8 cellular contexts compared by ENCODE assay signal in genomic region chr2:161077367-161078210, GRCh38.
A peak's percentile ranks its signal among the peaks of the same experiment; 100 is the strongest.
DNase-seq lines count a peak whose midpoint lies in the region; ATAC-seq lines count a peak whose summit lies in the region.

No MANE protein-coding gene starts in this region.

- H3K4me1 ChIP-seq in esophagus (ENCODE audit: control insufficient read depth in 2 of 2, insufficient read depth in 2 of 2, low read length in 1 of 2), result peaks cover 0 to 3% of the 10 kb centered on the region in 2 donors

- peak; percentile 88 for ATAC-seq in GM19467 (IDR thresholded peaks at IDR 0.05; ENCODE audit: unreplicated experiment)
- ATAC-seq in HG03565 (IDR thresholded peaks at IDR 0.05; ENCODE audit: unreplicated experiment), result peak; percentile 86

- H3K4me3 Mint-ChIP-seq in activated CD4-positive, alpha-beta T cell treated with anti-CD3 and anti-CD28 coated beads, Interleukin-2, amount 10 ng/mL, durations not matched to agents 7 days and 5 days, result peak overlapping the region; percentile 44

- H3K27ac ChIP-seq in esophagus (ENCODE audit: low read depth in 2 of 2, low read length in 1 of 2), result peak overlapping the region; percentile 32 to 63

- H3K27me3 Mint-ChIP-seq in activated CD4-positive, alpha-beta T cell treated with anti-CD3 and anti-CD28 coated beads, Interleukin-2, amount 10 ng/mL, durations not matched to agents 7 days and 5 days, result no peaks in the 10 kb centered on the region

- H3K27ac Mint-ChIP-seq in activated CD4-positive, alpha-beta T cell treated with anti-CD3 and anti-CD28 coated beads, Interleukin-2, amount 10 ng/mL, durations not matched to agents 7 days and 5 days, result peak overlapping the region; percentile 94

- DNase-seq in AG20443 (ENCODE audit: low spot score), result peak; percentile 54
- peak; percentile 91 for DNase-seq in activated CD4-positive, alpha-beta T cell treated with anti-CD3 and anti-CD28 coated beads, Interleukin-2, amount 10 ng/mL, durations not matched to agents 7 days and 5 days
- peak; percentile 62 to 66 for DNase-seq in stimulated activated CD4-positive, alpha-beta T cell treated with anti-CD3 and anti-CD28 coated beads, Interleukin-15, amount 100 ng/mL, for 48 hours (ENCODE audit: low read depth in 2 of 2)
- DNase-seq in SHP77 treated with DMSO at 0.1 percent for 48 hours (lab: John Stamatoyannopoulos, UW), result no peak
- DNase-seq in cerebellar nuclear complex (lab: John Stamatoyannopoulos, UW), result no peak

- CTCF ChIA-PET in activated CD4-positive, alpha-beta T cell treated with anti-CD3 and anti-CD28 coated beads, Interleukin-2, amount 10 ng/mL, durations not matched to agents 7 days and 5 days (lab: Charles Lee), result interaction anchor here (1.5 to 6.5 kb wide), 2 partner anchors 14 to 231 kb away, joined by 3 to 43 read pairs; partner anchors contain the start of gene PSMD14

- 46 to 48% methylated on average over 5 of the region's 5 CpGs for WGBS in esophagus, 2 donors

- H3K4me3 ChIP-seq in esophagus (ENCODE audit: low read depth in 1 of 2, low read length in 2 of 2), result no peak overlapping the region

- H3K4me1 Mint-ChIP-seq in activated CD4-positive, alpha-beta T cell treated with anti-CD3 and anti-CD28 coated beads, Interleukin-2, amount 10 ng/mL, durations not matched to agents 7 days and 5 days, result peaks cover 46% of the 10 kb centered on the region

- POLR2A ChIA-PET in activated CD4-positive, alpha-beta T cell treated with anti-CD3 and anti-CD28 coated beads, Interleukin-2, amount 10 ng/mL, durations not matched to agents 7 days and 5 days (lab: Charles Lee), result interaction anchor here (1.5 kb wide), 1 partner anchor 13 kb away, joined by 8 read pairs; no protein-coding TSS in a partner anchor

- H3K9me3 Mint-ChIP-seq in activated CD4-positive, alpha-beta T cell treated with anti-CD3 and anti-CD28 coated beads, Interleukin-2, amount 10 ng/mL, durations not matched to agents 7 days and 5 days, result peaks cover 17% of the 10 kb centered on the region

- H3K36me3 ChIP-seq in esophagus (ENCODE audit: control insufficient read depth in 2 of 2, insufficient read depth in 2 of 2, low read length in 1 of 2), result no peaks in the 10 kb centered on the region

- H3K9me3 ChIP-seq in esophagus (ENCODE audit: control insufficient read depth in 2 of 2, insufficient read depth in 1 of 2, low read depth in 1 of 2, low read length in 1 of 2), result no peaks in the 10 kb centered on the region

- H3K36me3 Mint-ChIP-seq in activated CD4-positive, alpha-beta T cell treated with anti-CD3 and anti-CD28 coated beads, Interleukin-2, amount 10 ng/mL, durations not matched to agents 7 days and 5 days (ENCODE audit: low read depth), result peaks cover 27% of the 10 kb centered on the region

- no peaks in the 10 kb centered on the region for H3K27me3 ChIP-seq in esophagus (ENCODE audit: control insufficient read depth in 1 of 2, insufficient read depth in 2 of 2, low read length in 2 of 2)

Comparison
In these comparisons a context has a peak if more than half of its experiments do, and no peak if none do; other contexts are left out.
1. DNase-seq: peak in AG20443 (single experiment), activated CD4-positive, alpha-beta T cell treated with anti-CD3 and anti-CD28 coated beads, Interleukin-2, amount 10 ng/mL, durations not matched to agents 7 days and 5 days (single experiment) and stimulated activated CD4-positive, alpha-beta T cell treated with anti-CD3 and anti-CD28 coated beads, Interleukin-15, amount 100 ng/mL, for 48 hours (2 of 2); none in SHP77 treated with DMSO at 0.1 percent for 48 hours (single experiment) and cerebellar nuclear complex (0 of 2).